ENCODE assay signal across 14 cellular contexts in the genomic region with DNA sequence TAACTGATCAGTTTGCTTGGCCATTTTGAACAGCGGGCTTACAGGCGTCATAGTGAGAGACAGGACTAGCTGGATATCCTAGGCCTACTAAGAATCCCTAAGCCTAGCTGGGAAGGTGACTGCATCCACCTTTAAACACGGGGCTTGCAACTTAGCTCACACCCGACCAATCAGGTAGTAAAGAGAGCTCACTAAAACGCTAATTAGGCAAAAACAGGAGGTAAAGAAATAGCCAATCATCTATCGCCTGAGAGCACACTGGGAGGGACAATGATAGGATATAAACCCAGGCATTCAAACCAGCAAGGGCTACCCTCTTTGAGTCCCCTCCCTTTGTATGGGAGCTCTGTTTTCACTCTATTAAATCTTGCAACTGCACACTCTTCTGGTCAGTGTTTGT. TPM values are rescaled to one million over a fixed set of nuclear protein-coding genes. Genes with fewer than 3 reads are reported as not detected.
"Had no signal": no experiment of that assay in that cellular context is flagged by ENCODE, and none has a peak within 500 bp of the region (broad histone marks: within the 10 kb centered on the region; RNA-seq: fewer than 3 reads in every experiment).

No MANE protein-coding gene starts in this region.

RNA-seq across cellular contexts. Expression of a gene that starts 18.3 kb away (rescaled TPM):
- total RNA-seq: suprapubic skin, temporal lobe, thoracic aorta, transverse colon, ureter, urinary bladder, uterus, vagina had no signal

RNA-seq across cellular contexts. Expression of a gene that starts 38.1 kb away (rescaled TPM):
- total RNA-seq: subcutaneous adipose tissue, thoracic aorta, transverse colon, vagina had no signal

RNA-seq across cellular contexts. Expression of a gene that starts 48.1 kb away (rescaled TPM):
- total RNA-seq: stomach, subcutaneous adipose tissue, suprapubic skin, temporal lobe, thoracic aorta, thyroid gland, tibial nerve, transverse colon, upper lobe of right lung, ureter, urinary bladder, uterus, vagina had no signal
- polyA plus RNA-seq: stomach, thymus, urinary bladder had no signal
